In genomic region chr3:45952456-45952855, GRCh38 we compare ENCODE assay signal across 28 cellular contexts. TPM values are rescaled to one million over a fixed set of nuclear protein-coding genes. Genes with fewer than 3 reads are reported as not detected.
DNase-seq lines count a peak whose midpoint lies in the region; ATAC-seq lines count a peak whose summit lies in the region.
"Had no signal": no experiment of that assay in that cellular context is flagged by ENCODE, and none has a peak within 500 bp of the region (broad histone marks: within the 10 kb centered on the region; RNA-seq: fewer than 3 reads in every experiment).

No MANE protein-coding gene starts in this region.

- no peaks in the 10 kb centered on the region for H3K27me3 Mint-ChIP-seq in activated CD8-positive, alpha-beta memory T cell treated with anti-CD3 and anti-CD28 coated beads, Interleukin-2, amount 10 ng/mL, durations not matched to agents 7 days and 5 days
- H3K27me3 Mint-ChIP-seq in stimulated activated naive B cell treated with anti-CD40 and anti-IgM and Interleukin-4, amounts not matched to agents 10 μg/mL and 1 μg/mL and 100 μg/mL, for 72 hours, result no peaks in the 10 kb centered on the region
- H3K27me3 Mint-ChIP-seq: activated naive CD8-positive, alpha-beta T cell treated with anti-CD3 and anti-CD28 coated beads, Interleukin-2, amount 50 U/mL, for 24 hours; B cell; dendritic cell treated with granulocyte-macrophage colony-stimulating factor and Interleukin-4, amounts not matched to agents 40 ng/mL and 50 ng/mL, for 4 days; progenitor cell of endocrine pancreas; type B pancreatic cell had no signal

- H3K4me1 Mint-ChIP-seq in activated CD8-positive, alpha-beta memory T cell treated with anti-CD3 and anti-CD28 coated beads, Interleukin-2, amount 10 ng/mL, durations not matched to agents 7 days and 5 days, result peaks cover 72% of the 10 kb centered on the region
- no peaks in the 10 kb centered on the region for H3K4me1 Mint-ChIP-seq in stimulated activated naive B cell treated with anti-CD40 and anti-IgM and Interleukin-4, amounts not matched to agents 10 μg/mL and 1 μg/mL and 100 μg/mL, for 72 hours
- H3K4me1 Mint-ChIP-seq: B cell, neural progenitor cell had no signal

- peak overlapping the region; percentile 84 for H3K27ac Mint-ChIP-seq in activated CD8-positive, alpha-beta memory T cell treated with anti-CD3 and anti-CD28 coated beads, Interleukin-2, amount 10 ng/mL, durations not matched to agents 7 days and 5 days
- H3K27ac Mint-ChIP-seq in stimulated activated naive B cell treated with anti-CD40 and anti-IgM and Interleukin-4, amounts not matched to agents 10 μg/mL and 1 μg/mL and 100 μg/mL, for 72 hours, result peak overlapping the region; percentile 42
- H3K27ac Mint-ChIP-seq: activated CD4-positive, alpha-beta T cell treated with anti-CD3 and anti-CD28 coated beads for 36 hours; activated naive CD8-positive, alpha-beta T cell treated with anti-CD3 and anti-CD28 coated beads, Interleukin-2, amount 50 U/mL, for 24 hours; B cell; dendritic cell treated with granulocyte-macrophage colony-stimulating factor and Interleukin-4, amounts not matched to agents 40 ng/mL and 50 ng/mL, for 4 days; neural progenitor cell; progenitor cell of endocrine pancreas; type B pancreatic cell had no signal

- ATAC-seq in activated CD8-positive, alpha-beta memory T cell treated with anti-CD3 and anti-CD28 coated beads, Interleukin-2, amount 10 ng/mL, durations not matched to agents 7 days and 5 days, result no peak
- ATAC-seq in stimulated activated naive B cell treated with anti-CD40 and anti-IgM and Interleukin-4, amounts not matched to agents 10 μg/mL and 1 μg/mL and 100 μg/mL, for 72 hours (replicated peaks), result no peak
- ATAC-seq in HG02623 (IDR thresholded peaks at IDR 0.05; ENCODE audit: unreplicated experiment), result no peak
- ATAC-seq: A549; activated CD4-positive, alpha-beta T cell treated with anti-CD3 and anti-CD28 coated beads for 36 hours; activated naive CD8-positive, alpha-beta T cell treated with anti-CD3 and anti-CD28 coated beads, Interleukin-2, amount 50 U/mL, for 24 hours; mucosa of descending colon had no signal

- H3K9me3 Mint-ChIP-seq in activated CD8-positive, alpha-beta memory T cell treated with anti-CD3 and anti-CD28 coated beads, Interleukin-2, amount 10 ng/mL, durations not matched to agents 7 days and 5 days (ENCODE audit: low read depth), result no peaks in the 10 kb centered on the region
- no peaks in the 10 kb centered on the region for H3K9me3 Mint-ChIP-seq in stimulated activated naive B cell treated with anti-CD40 and anti-IgM and Interleukin-4, amounts not matched to agents 10 μg/mL and 1 μg/mL and 100 μg/mL, for 72 hours
- H3K9me3 Mint-ChIP-seq: activated naive CD8-positive, alpha-beta T cell treated with anti-CD3 and anti-CD28 coated beads, Interleukin-2, amount 50 U/mL, for 24 hours; dendritic cell treated with granulocyte-macrophage colony-stimulating factor and Interleukin-4, amounts not matched to agents 40 ng/mL and 50 ng/mL, for 4 days; neural progenitor cell; type B pancreatic cell had no signal

- peaks cover 90% of the 10 kb centered on the region for H3K36me3 Mint-ChIP-seq in activated CD8-positive, alpha-beta memory T cell treated with anti-CD3 and anti-CD28 coated beads, Interleukin-2, amount 10 ng/mL, durations not matched to agents 7 days and 5 days
- H3K36me3 Mint-ChIP-seq in stimulated activated naive B cell treated with anti-CD40 and anti-IgM and Interleukin-4, amounts not matched to agents 10 μg/mL and 1 μg/mL and 100 μg/mL, for 72 hours, result peaks cover 53 to 67% of the 10 kb centered on the region in 2 donors

- no peak overlapping the region for H3K4me3 Mint-ChIP-seq in activated CD8-positive, alpha-beta memory T cell treated with anti-CD3 and anti-CD28 coated beads, Interleukin-2, amount 10 ng/mL, durations not matched to agents 7 days and 5 days
- H3K4me3 Mint-ChIP-seq in stimulated activated naive B cell treated with anti-CD40 and anti-IgM and Interleukin-4, amounts not matched to agents 10 μg/mL and 1 μg/mL and 100 μg/mL, for 72 hours, result no peak overlapping the region
- H3K4me3 Mint-ChIP-seq: activated CD4-positive, alpha-beta T cell treated with anti-CD3 and anti-CD28 coated beads for 36 hours; activated naive CD8-positive, alpha-beta T cell treated with anti-CD3 and anti-CD28 coated beads, Interleukin-2, amount 50 U/mL, for 24 hours; B cell; dendritic cell treated with granulocyte-macrophage colony-stimulating factor and Interleukin-4, amounts not matched to agents 40 ng/mL and 50 ng/mL, for 4 days; neural progenitor cell; type B pancreatic cell had no signal

- CTCF ChIA-PET in activated CD8-positive, alpha-beta memory T cell treated with anti-CD3 and anti-CD28 coated beads, Interleukin-2, amount 10 ng/mL, durations not matched to agents 7 days and 5 days (lab: Charles Lee), result interaction anchor here (0.8 to 30.7 kb wide), 3 partner anchors 9 to 126 kb away, joined by 4 to 708 read pairs (median 6); partner anchors contain the start of gene CXCR6

- peak; percentile 50 for DNase-seq in activated CD8-positive, alpha-beta memory T cell treated with anti-CD3 and anti-CD28 coated beads for 24 hours
- DNase-seq in activated CD8-positive, alpha-beta memory T cell treated with anti-CD3 and anti-CD28 coated beads, Interleukin-2, amount 50 U/mL, for 4 hours, result no peak
- no peak for DNase-seq in activated CD8-positive, alpha-beta memory T cell treated with anti-CD3 and anti-CD28 coated beads, Interleukin-2, amount 10 ng/mL, durations not matched to agents 7 days and 5 days
- peak; percentile 55 for DNase-seq in fibroblast of peridontal ligament (ENCODE audit: extremely low read depth)
- DNase-seq in stimulated activated naive B cell treated with anti-CD40 and anti-IgM and Interleukin-4, amounts not matched to agents 10 μg/mL and 1 μg/mL and 100 μg/mL, for 72 hours, result no peak
- DNase-seq in A172 (ENCODE audit: low spot score), result no peak
- no peak for DNase-seq in COLO668 (lab: John Stamatoyannopoulos, UW; ENCODE audit: unreplicated experiment)
- DNase-seq: activated CD4-positive, alpha-beta T cell treated with anti-CD3 and anti-CD28 coated beads for 36 hours; activated naive CD8-positive, alpha-beta T cell treated with anti-CD3 and anti-CD28 coated beads, Interleukin-2, amount 50 U/mL, for 24 hours; EL; glutamatergic neuron; kidney; mucosa of descending colon; NCI-H1092 treated with DMSO at 0.1 percent for 48 hours; NCI-H2029; NCI-H2227 treated with DMSO at 0.1 percent for 48 hours; NCI-H69; T-helper 2 cell had no signal

RNA-seq across cellular contexts. Expression of gene CXCR6, which starts 9.2 kb away (rescaled TPM):
- 100 to 1,000 TPM in 1 of 2 experiments, 10 to 100 TPM in 1; 49.7 to 109 TPM for total RNA-seq in activated CD8-positive, alpha-beta memory T cell treated with anti-CD3 and anti-CD28 coated beads, Interleukin-2, amount 10 ng/mL, durations not matched to agents 7 days and 5 days
- not detected in 2 replicates for total RNA-seq in A172 (2014; rRNA removed; shearing (Covaris generic))
- total RNA-seq: B cell, cardiac muscle cell, fibroblast of lung, progenitor cell of endocrine pancreas, SJSA1 had no signal

RNA-seq across cellular contexts. Expression of gene FYCO1, which starts 43.2 kb away (rescaled TPM):
- 10 to 100 TPM; 19.1 to 27.7 TPM for total RNA-seq in activated CD8-positive, alpha-beta memory T cell treated with anti-CD3 and anti-CD28 coated beads, Interleukin-2, amount 10 ng/mL, durations not matched to agents 7 days and 5 days
- 6.3 and 7.3 TPM in 2 replicates for total RNA-seq in A172 (2014; rRNA removed; shearing (Covaris generic))

Comparison
In these comparisons a context has a peak if more than half of its experiments do, and no peak if none do; other contexts are left out.
1. DNase-seq: peak in activated CD8-positive, alpha-beta memory T cell treated with anti-CD3 and anti-CD28 coated beads for 24 hours (single experiment) and fibroblast of peridontal ligament (single experiment); none in activated CD8-positive, alpha-beta memory T cell treated with anti-CD3 and anti-CD28 coated beads, Interleukin-2, amount 50 U/mL, for 4 hours (single experiment), activated CD8-positive, alpha-beta memory T cell treated with anti-CD3 and anti-CD28 coated beads, Interleukin-2, amount 10 ng/mL, durations not matched to agents 7 days and 5 days (single experiment), stimulated activated naive B cell treated with anti-CD40 and anti-IgM and Interleukin-4, amounts not matched to agents 10 μg/mL and 1 μg/mL and 100 μg/mL, for 72 hours (single experiment), A172 (single experiment) and COLO668 (single experiment).
2. RNA of gene CXCR6, which starts 9.2 kb away (total RNA-seq): 49.7 to 109 TPM in activated CD8-positive, alpha-beta memory T cell treated with anti-CD3 and anti-CD28 coated beads, Interleukin-2, amount 10 ng/mL, durations not matched to agents 7 days and 5 days; not detected in A172; every median in the first group is over 10 times any median in the second.